1 cellular context compared by ENCODE assay signal in genomic region chr14:60091550-60092511, GRCh38.
A peak's percentile ranks its signal among the peaks of the same experiment; 100 is the strongest.
TF ChIP-seq lines count a peak whose summit lies in the region.

Gene PCNX4 (plus strand): TSS chr14:60091923. CDS start chr14:60107639, 15,716 bp downstream.

TF ChIP-seq in HepG2, 621 proteins besides CTCF, POLR2A, EP300 and RAD21 (continued from another document and continues in another):
- TF ChIP-seq ZHX1 (CRISPR knock-in tag; IDR thresholded peaks at IDR 0.05; ENCODE audit: low read depth) (peak; percentile 97), ZNF75D (CRISPR knock-in tag; IDR thresholded peaks at IDR 0.05; ENCODE audit: borderline replicate concordance) (no peak), GPBP1L1 (CRISPR knock-in tag; IDR thresholded peaks at IDR 0.05) (no peak), EZH2 (conservative IDR thresholded peaks at IDR 0.05; ENCODE audit: low read depth, low read length) (no peak), HNF1B (CRISPR knock-in tag; IDR thresholded peaks at IDR 0.05) (peak; percentile 84), CREBL2 (CRISPR knock-in tag; IDR thresholded peaks at IDR 0.05; ENCODE audit: borderline replicate concordance) (peak; percentile 92; the same call in 1 of the 2 replicates), TRIM22 (IDR thresholded peaks at IDR 0.05) (no peak), TERF1 (CRISPR knock-in tag; IDR thresholded peaks at IDR 0.05) (0 out of 2 replicates have a peak, but pooled peaks have one; percentile 61), JUNB (CRISPR knock-in tag; IDR thresholded peaks at IDR 0.05; ENCODE audit: borderline replicate concordance) (peak; percentile 79; the same call in 1 of the 2 replicates), HINFP (CRISPR knock-in tag; IDR thresholded peaks at IDR 0.05; ENCODE audit: low read depth) (peak; percentile 93), TMF1 (CRISPR knock-in tag; IDR thresholded peaks at IDR 0.05; ENCODE audit: low read depth) (peak; percentile 88), MIER2 (CRISPR knock-in tag; IDR thresholded peaks at IDR 0.05) (no peak), CENPT (CRISPR knock-in tag; IDR thresholded peaks at IDR 0.05; ENCODE audit: low read depth) (peak; percentile 86; the same call in 1 of the 2 replicates), POGK (CRISPR knock-in tag; conservative IDR thresholded peaks at IDR 0.05) (peak; percentile 93), AGO2 (optimal IDR thresholded peaks at IDR 0.05; ENCODE audit: low read depth, low read length) (peak; percentile 73), TCF7 (IDR thresholded peaks at IDR 0.05; ENCODE audit: low read depth) (no peak), ZFP36L1 (CRISPR knock-in tag; IDR thresholded peaks at IDR 0.05) (peak; percentile 91), KLF12 (CRISPR knock-in tag; IDR thresholded peaks at IDR 0.05; ENCODE audit: borderline replicate concordance) (peak; percentile 95), SP4 (CRISPR knock-in tag; IDR thresholded peaks at IDR 0.05) (peak; percentile 61; the same call in 1 of the 2 replicates), ZNF256 (CRISPR knock-in tag; conservative IDR thresholded peaks at IDR 0.05) (no peak; the same call in none of the 2 replicates), TRAFD1 (CRISPR knock-in tag; IDR thresholded peaks at IDR 0.05; ENCODE audit: borderline replicate concordance) (peak; percentile 61; the same call in 1 of the 2 replicates), SOX13 (IDR thresholded peaks at IDR 0.05) (no peak), SOX13 (CRISPR knock-in tag; conservative IDR thresholded peaks at IDR 0.05 in 1 of 2, IDR thresholded peaks at IDR 0.05 in 1 of 2) (peak in 1 of 2 experiments; percentile 54; a peak in 2 of 4 replicates), HMGXB4 (CRISPR knock-in tag; IDR thresholded peaks at IDR 0.05; ENCODE audit: borderline replicate concordance in 1 of 2, low read depth in 1 of 2) (peak; percentile 90 to 97), ZBTB14 (CRISPR knock-in tag; IDR thresholded peaks at IDR 0.05) (peak; percentile 99), HNRNPLL (IDR thresholded peaks at IDR 0.05; ENCODE audit: low read depth, low read length, poor library complexity, severe bottlenecking) (peak; percentile 96), BORCS8-MEF2B (CRISPR knock-in tag; IDR thresholded peaks at IDR 0.05) (peak; percentile 96), ZNF674 (CRISPR knock-in tag; IDR thresholded peaks at IDR 0.05; ENCODE audit: low read depth) (no peak), CCAR2 (optimal IDR thresholded peaks at IDR 0.05; ENCODE audit: low read depth, low read length) (no peak), SNAPC2 (CRISPR knock-in tag; IDR thresholded peaks at IDR 0.05) (0 out of 2 replicates have a peak, but pooled peaks have one; percentile 50), HMGA1 (CRISPR knock-in tag; conservative IDR thresholded peaks at IDR 0.05) (no peak), CHCHD3 (CRISPR knock-in tag; IDR thresholded peaks at IDR 0.05) (no peak), ZBTB2 (CRISPR knock-in tag; IDR thresholded peaks at IDR 0.05; ENCODE audit: low read depth) (peak; percentile 83), ZXDC (CRISPR knock-in tag; IDR thresholded peaks at IDR 0.05) (no peak; the same call in 1 of the 2 replicates), CENPX (CRISPR knock-in tag; IDR thresholded peaks at IDR 0.05) (no peak)
